ENCODE assay signal across 25 cellular contexts in the genomic region with DNA sequence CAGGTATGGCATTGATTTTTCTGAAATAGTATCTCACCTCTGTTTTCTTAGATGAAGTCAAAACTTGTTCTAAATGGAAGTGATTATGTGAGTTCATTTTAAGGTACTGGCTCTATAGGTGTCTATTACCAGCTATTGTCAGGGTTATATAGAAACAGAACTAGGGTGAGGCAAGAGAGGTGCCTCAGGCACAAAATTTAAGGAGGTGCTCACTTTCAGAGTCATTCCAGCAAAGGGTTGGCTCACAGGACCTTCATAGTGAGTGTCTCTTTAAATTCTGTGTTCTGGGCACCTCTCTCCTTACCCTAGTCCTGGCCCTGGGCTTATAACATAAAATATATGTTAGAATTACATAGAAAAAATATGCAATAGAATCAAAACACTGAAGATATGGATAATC. TPM values are rescaled to one million over a fixed set of nuclear protein-coding genes. Genes with fewer than 3 reads are reported as not detected.
DNase-seq lines count a peak whose midpoint lies in the region; ATAC-seq and TF ChIP-seq lines count a peak whose summit lies in the region.
"Had no signal": no experiment of that assay in that cellular context is flagged by ENCODE, and none has a peak within 500 bp of the region (broad histone marks: within the 10 kb centered on the region; RNA-seq: fewer than 3 reads in every experiment).

No MANE protein-coding gene starts in this region.

- H3K4me1 ChIP-seq in right cardiac atrium (ENCODE audit: control insufficient read depth, insufficient read depth, low read length): peaks cover 14% of the 10 kb centered on the region
- H3K4me1 ChIP-seq in MM.1S (ENCODE audit: low read length): peaks cover 30% of the 10 kb centered on the region
- H3K4me1 ChIP-seq in thymus (ENCODE audit: control insufficient read depth, insufficient read depth, low read length): peaks cover 27% of the 10 kb centered on the region
- H3K4me1 ChIP-seq: foreskin keratinocyte had no signal

- H2AFZ ChIP-seq in MM.1S (ENCODE audit: low read length): no peak overlapping the region
- H2AFZ ChIP-seq: hepatocyte had no signal

- H4K20me1 ChIP-seq in MM.1S (ENCODE audit: insufficient read depth, low read length): no peaks in the 10 kb centered on the region; the same call in 1 of the 2 replicates

- no peak overlapping the region for H3K9ac ChIP-seq in MM.1S (ENCODE audit: low read length)

- no peak for TF ChIP-seq CTCF in MM.1S (IDR thresholded peaks at IDR 0.05; ENCODE audit: low read length)

- peaks cover 26% of the 10 kb centered on the region for H3K79me2 ChIP-seq in MM.1S (ENCODE audit: low read length)

- H3K4me2 ChIP-seq in MM.1S (ENCODE audit: low read depth, low read length): peak overlapping the region; percentile 72
- H3K4me2 ChIP-seq: hepatocyte had no signal

- H3K9me2 ChIP-seq in MM.1S (replicated peaks; ENCODE audit: insufficient read depth, low read length): no peaks in the 10 kb centered on the region

- H3K9me3 ChIP-seq in right cardiac atrium (ENCODE audit: control insufficient read depth, low read length): no peaks in the 10 kb centered on the region
- no peaks in the 10 kb centered on the region for H3K9me3 ChIP-seq in MM.1S (replicated peaks; ENCODE audit: insufficient read depth, low read length)
- H3K9me3 ChIP-seq in thymus (ENCODE audit: control insufficient read depth): no peaks in the 10 kb centered on the region
- H3K9me3 ChIP-seq: adrenal gland had no signal

- peak; percentile 8 for ATAC-seq in left ventricle myocardium superior
- no peak for ATAC-seq in right cardiac atrium
- ATAC-seq: foreskin keratinocyte, Right ventricle myocardium inferior had no signal

- DNase-seq in left ventricle myocardium superior (no peak), right cardiac atrium (no peak), MM.1S (no peak), SIG-M5 treated with dmso at 0.1 percent for 504 hours (lab: John Stamatoyannopoulos, UW; ENCODE audit: unreplicated experiment) (no peak), SHP77 treated with DMSO at 0.1 percent for 48 hours (lab: John Stamatoyannopoulos, UW) (no peak), NCI-H510A (lab: John Stamatoyannopoulos, UW) (no peak)
- DNase-seq: activated CD4-positive, alpha-beta T cell treated with anti-CD3 and anti-CD28 coated beads for 48 hours; activated T-cell treated with anti-CD3 and anti-CD28 coated beads, Interleukin-2, amount 50 U/mL, for 1 hour; adrenal gland; Calu3; EL; HCEC 1CT; KG1; NCI-H1105; NCI-H524; nucleus accumbens; small intestine; stimulated activated CD4-positive, alpha-beta T cell treated with anti-CD3 and anti-CD28 coated beads, Interleukin-4, amount 100 ng/mL, for 1 hour; SW 1271 had no signal

- H3K27me3 ChIP-seq in right cardiac atrium (ENCODE audit: control insufficient read depth, insufficient read depth): no peaks in the 10 kb centered on the region
- H3K27me3 ChIP-seq in MM.1S (replicated peaks; ENCODE audit: insufficient read depth, low read length): no peaks in the 10 kb centered on the region
- H3K27me3 ChIP-seq in thymus (ENCODE audit: control insufficient read depth, insufficient read depth): no peaks in the 10 kb centered on the region
- H3K27me3 ChIP-seq: adrenal gland, foreskin keratinocyte, hepatocyte had no signal

- intact Hi-C loops in left ventricle myocardium superior (cut with micrococcal nuclease): no loop called here
- intact Hi-C loops in right cardiac atrium (cut with DNase I): no loop called here

- H3K27ac ChIP-seq in right cardiac atrium (ENCODE audit: low read length): no peak overlapping the region
- H3K27ac ChIP-seq in MM.1S (ENCODE audit: low read length): peak overlapping the region; percentile 68; the same call in 1 of the 2 replicates
- H3K27ac ChIP-seq in adipose tissue (ENCODE audit: low read depth, low read length): peak overlapping the region; percentile 26
- H3K27ac ChIP-seq in thymus (ENCODE audit: low read depth): peak overlapping the region; percentile 13
- H3K27ac ChIP-seq: adrenal gland, epithelial cell of prostate, foreskin keratinocyte, hepatocyte had no signal

- H3K4me3 ChIP-seq in right cardiac atrium (ENCODE audit: low read length) (no peak overlapping the region), MM.1S (ENCODE audit: low read length) (no peak overlapping the region), thymus (ENCODE audit: low read length) (no peak overlapping the region)
- H3K4me3 ChIP-seq: adrenal gland, hepatocyte had no signal

- peaks cover 26% of the 10 kb centered on the region for H3F3A ChIP-seq in MM.1S (ENCODE audit: insufficient read depth, low read length)

- no peaks in the 10 kb centered on the region for H3K36me3 ChIP-seq in MM.1S (replicated peaks; ENCODE audit: insufficient read depth, low read length)
- no peaks in the 10 kb centered on the region for H3K36me3 ChIP-seq in thymus (ENCODE audit: control insufficient read depth, insufficient read depth)

RNA-seq across cellular contexts. Expression of gene KIAA0319L, which starts 49.3 kb away (rescaled TPM):
- total RNA-seq in left ventricle myocardium superior (77.9 TPM), right cardiac atrium (10 to 100 TPM; 53.5 to 67.0 (median 60.0) TPM)
- polyA plus RNA-seq in right cardiac atrium (31.8 TPM), adipose tissue (10 to 100 TPM; 16.9 to 29.0 (median 19.8) TPM), thymus (25.6 TPM)

RNA-seq across cellular contexts. Expression of gene NCDN, which starts 49.7 kb away (rescaled TPM):
- total RNA-seq in left ventricle myocardium superior: 24.5 TPM
- 10 to 100 TPM; 26.4 to 41.6 (median 35.1) TPM for total RNA-seq in right cardiac atrium
- 21.2 TPM for polyA plus RNA-seq in right cardiac atrium
- polyA plus RNA-seq in adipose tissue: 10 to 100 TPM in 2 of 3 donors, 1 to 10 TPM in 1; 5.3 to 11.6 (median 11.2) TPM
- 8.3 TPM for polyA plus RNA-seq in thymus
